1 cellular context compared by ENCODE assay signal in the genomic region with DNA sequence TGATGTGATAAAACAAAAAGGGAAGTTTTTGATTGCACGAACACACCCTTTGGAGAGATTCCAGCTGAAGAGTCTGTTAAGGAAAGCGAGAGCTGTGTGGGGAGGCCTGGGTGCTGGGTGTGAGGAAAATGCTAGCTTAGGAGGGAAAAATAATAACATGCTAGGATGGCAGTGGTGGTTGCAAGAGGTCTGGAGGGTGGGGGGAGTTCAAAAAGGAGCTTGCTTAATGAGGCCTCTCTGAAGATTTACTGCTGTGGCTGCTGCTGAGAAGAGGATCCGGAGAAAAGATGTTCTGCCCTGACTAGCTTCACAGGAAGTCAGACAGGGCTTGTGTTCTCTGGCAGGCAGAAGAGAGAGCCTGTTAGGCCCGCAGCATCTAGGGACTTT.
TF ChIP-seq lines count a peak whose summit lies in the region.

No MANE protein-coding gene starts in this region.

TF ChIP-seq in IMR-90, 13 proteins besides CTCF, POLR2A, EP300 and RAD21 (continued from another document):
- TF ChIP-seq, protein P1, sequence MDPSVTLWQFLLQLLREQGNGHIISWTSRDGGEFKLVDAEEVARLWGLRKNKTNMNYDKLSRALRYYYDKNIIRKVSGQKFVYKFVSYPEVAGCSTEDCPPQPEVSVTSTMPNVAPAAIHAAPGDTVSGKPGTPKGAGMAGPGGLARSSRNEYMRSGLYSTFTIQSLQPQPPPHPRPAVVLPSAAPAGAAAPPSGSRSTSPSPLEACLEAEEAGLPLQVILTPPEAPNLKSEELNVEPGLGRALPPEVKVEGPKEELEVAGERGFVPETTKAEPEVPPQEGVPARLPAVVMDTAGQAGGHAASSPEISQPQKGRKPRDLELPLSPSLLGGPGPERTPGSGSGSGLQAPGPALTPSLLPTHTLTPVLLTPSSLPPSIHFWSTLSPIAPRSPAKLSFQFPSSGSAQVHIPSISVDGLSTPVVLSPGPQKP (IDR thresholded peaks at IDR 0.05; ENCODE audit: borderline replicate concordance, low read depth, low read length) = no peak
- TF ChIP-seq MAFK (IDR thresholded peaks at IDR 0.05; ENCODE audit: low read depth, low read length) (no peak), CHD1 (IDR thresholded peaks at IDR 0.05; ENCODE audit: low read depth, low read length) (no peak), RFX5 (IDR thresholded peaks at IDR 0.05; ENCODE audit: low read depth, low read length) (no peak), NFE2L2 (IDR thresholded peaks at IDR 0.05; ENCODE audit: low read depth, low read length) (no peak), RCOR1 (IDR thresholded peaks at IDR 0.05; ENCODE audit: insufficient replicate concordance, low read length) (no peak), BHLHE40 (IDR thresholded peaks at IDR 0.05; ENCODE audit: low read depth, low read length) (no peak), MAZ (IDR thresholded peaks at IDR 0.05; ENCODE audit: borderline replicate concordance, low read depth, low read length) (no peak), MXI1 (IDR thresholded peaks at IDR 0.05; ENCODE audit: borderline replicate concordance, low read depth, low read length) (no peak), FOS (IDR thresholded peaks at IDR 0.05; ENCODE audit: low read depth, low read length) (no peak), SMC3 (IDR thresholded peaks at IDR 0.05; ENCODE audit: low read depth, low read length) (no peak)
- TF ChIP-seq, protein P2, sequence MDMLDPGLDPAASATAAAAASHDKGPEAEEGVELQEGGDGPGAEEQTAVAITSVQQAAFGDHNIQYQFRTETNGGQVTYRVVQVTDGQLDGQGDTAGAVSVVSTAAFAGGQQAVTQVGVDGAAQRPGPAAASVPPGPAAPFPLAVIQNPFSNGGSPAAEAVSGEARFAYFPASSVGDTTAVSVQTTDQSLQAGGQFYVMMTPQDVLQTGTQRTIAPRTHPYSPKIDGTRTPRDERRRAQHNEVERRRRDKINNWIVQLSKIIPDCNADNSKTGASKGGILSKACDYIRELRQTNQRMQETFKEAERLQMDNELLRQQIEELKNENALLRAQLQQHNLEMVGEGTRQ (IDR thresholded peaks at IDR 0.05; ENCODE audit: low read depth, low read length) = no peak
